7 cellular contexts compared by ENCODE assay signal in genomic region chr15:92906563-92907081, GRCh38. TPM values are rescaled to one million over a fixed set of nuclear protein-coding genes. Genes with fewer than 3 reads are reported as not detected.
DNase-seq lines count a peak whose midpoint lies in the region; ATAC-seq and TF ChIP-seq lines count a peak whose summit lies in the region.

No MANE protein-coding gene starts in this region.

- DNase-seq in SW 1271 (lab: John Stamatoyannopoulos, UW) (peak; percentile 32 to 76), omental fat pad (ENCODE audit: low spot score) (no peak), NCI-H2029 (lab: John Stamatoyannopoulos, UW) (no peak), NCI-H524 treated with DMSO at 0.1 percent for 48 hours (lab: John Stamatoyannopoulos, UW) (no peak)

- TF ChIP-seq CTCF in omental fat pad (IDR thresholded peaks at IDR 0.05): no peak

- H3K9me3 ChIP-seq in duodenal mucosa (ENCODE audit: control insufficient read depth in 1 of 2, low read length in 2 of 2): no peaks in the 10 kb centered on the region

- H3K4me1 ChIP-seq in duodenal mucosa (ENCODE audit: control insufficient read depth in 1 of 2, insufficient read depth in 2 of 2, low read length in 2 of 2): peaks cover 56 to 60% of the 10 kb centered on the region in 2 donors

- ATAC-seq in GM18867 (IDR thresholded peaks at IDR 0.05; ENCODE audit: unreplicated experiment): peak; percentile 27
- ATAC-seq in HG02642 (IDR thresholded peaks at IDR 0.05; ENCODE audit: poor library complexity, unreplicated experiment): peak; percentile 26
- peak; percentile 39 for ATAC-seq in omental fat pad (ENCODE audit: low FRiP score)

- H3K27me3 ChIP-seq in duodenal mucosa (ENCODE audit: control insufficient read depth in 1 of 2, insufficient read depth in 2 of 2, low read length in 2 of 2): no peaks in the 10 kb centered on the region

- H3K9ac ChIP-seq in duodenal mucosa (ENCODE audit: low read depth in 1 of 2, low read length in 2 of 2): peak overlapping the region; percentile 73 to 87

- peak overlapping the region; percentile 0 to 70 for H3K4me3 ChIP-seq in duodenal mucosa (ENCODE audit: low read depth in 1 of 2, low read length in 2 of 2)

- peak overlapping the region; percentile 79 for H3K27ac ChIP-seq in duodenal mucosa (ENCODE audit: low read depth, low read length)

- peaks cover 3 to 5% of the 10 kb centered on the region in 2 donors for H3K36me3 ChIP-seq in duodenal mucosa (ENCODE audit: control insufficient read depth in 1 of 2, insufficient read depth in 2 of 2, low read length in 2 of 2)

RNA-seq across cellular contexts. Expression of gene CHD2, which starts 6.5 kb away (rescaled TPM):
- total RNA-seq in omental fat pad: 100 to 1,000 TPM in 3 of 4 donors, 10 to 100 TPM in 1; 77.7 to 140 (median 134) TPM

Comparison
In these comparisons a context has a peak if more than half of its experiments do, and no peak if none do; other contexts are left out.
1. DNase-seq: peak in SW 1271 (2 of 2); none in omental fat pad (single experiment), NCI-H2029 (single experiment) and NCI-H524 treated with DMSO at 0.1 percent for 48 hours (single experiment).
2. Peak in every context shown above with its lines, with median percentiles within 50 percentile points of each other: ATAC-seq.